In genomic region chr3:193941486-193941885, GRCh38 we compare ENCODE assay signal across 9 cellular contexts.
"Had no signal": no experiment of that assay in that cellular context is flagged by ENCODE, and none has a peak within 500 bp of the region (broad histone marks: within the 10 kb centered on the region; RNA-seq: fewer than 3 reads in every experiment).

No MANE protein-coding gene starts in this region.

- H3K27ac ChIP-seq: KMS-11 had no signal

- H3K36me3 ChIP-seq: HAP-1 had no signal

- H3K4me3 ChIP-seq: GM23338, HAP-1 had no signal

- DNase-seq: H7, HFFc6, IMR-90, KBM-7 had no signal

- H3K4me2 ChIP-seq: GM23338, KMS-11 had no signal

- FAIRE-seq: HTR-8/SVneo had no signal

- H3K9ac ChIP-seq: KMS-11 had no signal

- H2AFZ ChIP-seq: GM23338 had no signal

- H3K9me3 ChIP-seq: HAP-1 had no signal

- ATAC-seq: GM23338, HCT116 had no signal
